13 cellular contexts compared by ENCODE assay signal in the genomic region with DNA sequence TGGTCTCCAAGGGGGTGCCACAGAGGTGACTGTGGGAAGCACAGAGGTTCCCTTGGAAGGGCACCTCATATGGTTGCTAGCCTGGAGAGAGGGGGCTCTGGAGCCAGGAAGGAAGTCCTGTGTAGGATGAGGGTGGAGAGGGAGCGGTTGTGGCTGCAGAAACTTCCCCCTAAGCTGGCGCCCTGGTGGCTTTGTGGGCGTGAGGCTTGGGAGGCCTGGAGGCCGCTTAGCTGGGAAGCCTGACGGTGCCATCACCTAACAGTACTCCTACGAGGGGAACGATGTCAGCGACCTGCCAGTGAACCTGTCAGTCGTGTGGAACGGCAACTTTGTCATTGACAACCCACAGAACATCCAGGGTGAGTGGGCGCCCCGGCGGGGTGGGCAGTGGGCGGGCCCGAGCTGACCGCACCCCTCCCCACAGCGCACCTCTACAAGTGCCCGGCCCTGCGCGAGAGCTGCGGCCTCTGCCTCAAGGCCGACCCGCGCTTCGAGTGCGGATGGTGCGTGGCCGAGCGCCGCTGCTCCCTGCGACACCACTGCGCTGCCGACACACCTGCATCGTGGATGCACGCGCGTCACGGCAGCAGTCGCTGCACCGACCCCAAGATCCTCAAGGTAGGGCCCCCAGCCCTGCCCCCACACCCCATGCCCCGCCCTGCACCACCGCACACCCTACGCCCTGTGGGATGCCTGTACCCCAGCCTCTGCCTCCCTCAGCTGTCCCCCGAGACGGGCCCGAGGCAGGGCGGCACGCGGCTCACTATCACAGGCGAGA.
"Had no signal": no experiment of that assay in that cellular context is flagged by ENCODE, and none has a peak within 500 bp of the region (broad histone marks: within the 10 kb centered on the region; RNA-seq: fewer than 3 reads in every experiment).

No MANE protein-coding gene starts in this region.

- H3K27ac Mint-ChIP-seq: activated CD8-positive, alpha-beta memory T cell treated with anti-CD3 and anti-CD28 coated beads, Interleukin-2, amount 10 ng/mL, durations not matched to agents 7 days and 5 days; activated T-cell treated with anti-CD3 and anti-CD28 coated beads, Interleukin-2, amount 50 U/mL, for 24 hours had no signal

- H3K27ac ChIP-seq: cardiac muscle cell, epithelial cell of prostate, gastroesophageal sphincter, thyroid gland, vagina had no signal

- H3K9me3 Mint-ChIP-seq: activated naive CD4-positive, alpha-beta T cell treated with anti-CD3 and anti-CD28 coated beads, Interleukin-2, amount 50 U/mL, for 72 hours; activated T-cell treated with anti-CD3 and anti-CD28 coated beads, Interleukin-2, amount 50 U/mL, for 24 hours had no signal

- H3K27me3 Mint-ChIP-seq: activated CD8-positive, alpha-beta memory T cell treated with anti-CD3 and anti-CD28 coated beads, Interleukin-2, amount 10 ng/mL, durations not matched to agents 7 days and 5 days; activated T-cell treated with anti-CD3 and anti-CD28 coated beads, Interleukin-2, amount 50 U/mL, for 24 hours had no signal

- H3K27me3 ChIP-seq: cardiac muscle cell, gastroesophageal sphincter, thyroid gland, vagina had no signal

- H3K9me3 ChIP-seq: gastroesophageal sphincter, thyroid gland, vagina had no signal

- H3K4me3 ChIP-seq: cardiac muscle cell, gastroesophageal sphincter, thyroid gland, vagina had no signal

- H3K36me3 Mint-ChIP-seq: activated CD8-positive, alpha-beta memory T cell treated with anti-CD3 and anti-CD28 coated beads, Interleukin-2, amount 10 ng/mL, durations not matched to agents 7 days and 5 days had no signal

- H3K4me3 Mint-ChIP-seq: activated CD8-positive, alpha-beta memory T cell treated with anti-CD3 and anti-CD28 coated beads, Interleukin-2, amount 10 ng/mL, durations not matched to agents 7 days and 5 days; activated T-cell treated with anti-CD3 and anti-CD28 coated beads, Interleukin-2, amount 50 U/mL, for 24 hours had no signal

- DNase-seq: activated CD8-positive, alpha-beta memory T cell treated with anti-CD3 and anti-CD28 coated beads, Interleukin-2, amount 10 ng/mL, durations not matched to agents 7 days and 5 days; activated effector memory CD4-positive, alpha-beta T cell treated with Interleukin-2 at 50 U/mL for 16 hours; activated T-cell treated with anti-CD3 and anti-CD28 coated beads, Interleukin-2, amount 50 U/mL, for 24 hours; retina; stimulated activated CD4-positive, alpha-beta T cell treated with anti-CD3 and anti-CD28 coated beads, Interleukin-15, amount 100 ng/mL, for 24 hours; stimulated activated CD4-positive, alpha-beta T cell treated with anti-CD3 and anti-CD28 coated beads, Interleukin-4, amount 100 ng/mL, for 24 hours; T-helper 2 cell; thyroid gland had no signal

- H3K4me1 ChIP-seq: thyroid gland, vagina had no signal
